ENCODE assay signal across 8 cellular contexts in genomic region chr15:56244811-56245576, GRCh38. TPM values are rescaled to one million over a fixed set of nuclear protein-coding genes. Genes with fewer than 3 reads are reported as not detected.
DNase-seq lines count a peak whose midpoint lies in the region; TF ChIP-seq lines count a peak whose summit lies in the region.

No MANE protein-coding gene starts in this region.

- no peak for TF ChIP-seq CTCF in fibroblast of villous mesenchyme (IDR thresholded peaks at IDR 0.05; ENCODE audit: insufficient read depth, low read depth, low read length)
- TF ChIP-seq CTCF in progenitor cell of endocrine pancreas (IDR thresholded peaks at IDR 0.05; ENCODE audit: unreplicated experiment): no peak

- H3K27me3 Mint-ChIP-seq in progenitor cell of endocrine pancreas: peaks cover 13% of the 10 kb centered on the region

- peak overlapping the region; percentile 90 for H3K27ac Mint-ChIP-seq in progenitor cell of endocrine pancreas

- H3K36me3 Mint-ChIP-seq in progenitor cell of endocrine pancreas (ENCODE audit: insufficient read depth): no peaks in the 10 kb centered on the region

- no peaks in the 10 kb centered on the region for H3K9me3 Mint-ChIP-seq in progenitor cell of endocrine pancreas (ENCODE audit: low read depth)

- H3K4me3 ChIP-seq in fibroblast of villous mesenchyme (ENCODE audit: low read depth, low read length): peak overlapping the region; percentile 79

- H3K4me3 Mint-ChIP-seq in progenitor cell of endocrine pancreas (ENCODE audit: low read depth): peak overlapping the region; percentile 86

- peaks cover 36% of the 10 kb centered on the region for H3K4me1 Mint-ChIP-seq in progenitor cell of endocrine pancreas (ENCODE audit: low read depth)

- peak; percentile 29 for DNase-seq in COLO668 (lab: John Stamatoyannopoulos, UW; ENCODE audit: unreplicated experiment)
- peak; percentile 71 for DNase-seq in LHCN-M2 (ENCODE audit: low read depth)
- DNase-seq in activated T-cell treated with anti-CD3 and anti-CD28 coated beads for 48 hours (ENCODE audit: low read depth): peak; percentile 37
- no peak for DNase-seq in fibroblast of villous mesenchyme (ENCODE audit: low read depth)
- DNase-seq in progenitor cell of endocrine pancreas (ENCODE audit: low spot score, unreplicated experiment): no peak
- no peak for DNase-seq in CD1c-positive myeloid dendritic cell (ENCODE audit: extremely low spot score)
- DNase-seq in LoVo (ENCODE audit: low spot score): no peak
- no peak for DNase-seq in iPS-NIHi11 (ENCODE audit: low spot score)

RNA-seq across cellular contexts. Expression of gene RFX7, which starts 1.3 kb away (rescaled TPM):
- total RNA-seq in LHCN-M2 (2014; rRNA removed) (7.2 and 9.8 TPM in 2 replicates), fibroblast of villous mesenchyme (6.4 and 9.9 TPM in 2 replicates), progenitor cell of endocrine pancreas (33.6 and 36.5 TPM in 2 replicates)
- polyA plus RNA-seq in LHCN-M2 (2012): 4.7 TPM

Comparison
In these comparisons a context has a peak if more than half of its experiments do, and no peak if none do; other contexts are left out.
1. DNase-seq: peak in COLO668 (single experiment), LHCN-M2 (single experiment) and activated T-cell treated with anti-CD3 and anti-CD28 coated beads for 48 hours (single experiment); none in fibroblast of villous mesenchyme (single experiment), progenitor cell of endocrine pancreas (single experiment), CD1c-positive myeloid dendritic cell (single experiment), LoVo (single experiment) and iPS-NIHi11 (single experiment).